In genomic region chr13:77225946-77226345, GRCh38 we compare ENCODE assay signal across 25 cellular contexts.
"Had no signal": no experiment of that assay in that cellular context is flagged by ENCODE, and none has a peak within 500 bp of the region (broad histone marks: within the 10 kb centered on the region; RNA-seq: fewer than 3 reads in every experiment).

No MANE protein-coding gene starts in this region.

- ATAC-seq: activated CD8-positive, alpha-beta memory T cell treated with anti-CD3 and anti-CD28 coated beads, Interleukin-2, amount 10 ng/mL, durations not matched to agents 7 days and 5 days; left lobe of liver; lower lobe of right lung; naive thymus-derived CD8-positive, alpha-beta T cell; T-cell; upper lobe of right lung had no signal

- H2AFZ ChIP-seq: hepatocyte had no signal

- H3K27ac ChIP-seq: hepatocyte, lower lobe of right lung, ovary, prostate gland, spleen, thyroid gland, upper lobe of right lung had no signal

- H3K4me3 Mint-ChIP-seq: activated B cell treated with CpG ODN at 0.5 μM for 24 hours; activated CD4-positive, alpha-beta memory T cell treated with anti-CD3 and anti-CD28 coated beads for 36 hours; activated CD8-positive, alpha-beta memory T cell treated with anti-CD3 and anti-CD28 coated beads, Interleukin-2, amount 10 ng/mL, durations not matched to agents 7 days and 5 days; brain; dendritic cell treated with granulocyte-macrophage colony-stimulating factor and Interleukin-4, amounts not matched to agents 40 ng/mL and 50 ng/mL, for 4 days; T-cell had no signal

- H3K4me3 ChIP-seq: hepatocyte, lower lobe of right lung, ovary, prostate gland, spleen, thyroid gland, upper lobe of right lung had no signal

- H3K9me3 Mint-ChIP-seq: activated B cell treated with CpG ODN at 0.5 μM for 24 hours; activated CD4-positive, alpha-beta memory T cell treated with anti-CD3 and anti-CD28 coated beads for 36 hours; brain; dendritic cell treated with granulocyte-macrophage colony-stimulating factor and Interleukin-4, amounts not matched to agents 40 ng/mL and 50 ng/mL, for 4 days; immature natural killer cell; T-cell had no signal

- H3K4me1 Mint-ChIP-seq: brain had no signal

- H3K4me2 ChIP-seq: hepatocyte had no signal

- H3K27me3 Mint-ChIP-seq: activated B cell treated with CpG ODN at 0.5 μM for 24 hours; activated CD4-positive, alpha-beta memory T cell treated with anti-CD3 and anti-CD28 coated beads for 36 hours; activated CD8-positive, alpha-beta memory T cell treated with anti-CD3 and anti-CD28 coated beads, Interleukin-2, amount 10 ng/mL, durations not matched to agents 7 days and 5 days; brain; dendritic cell treated with granulocyte-macrophage colony-stimulating factor and Interleukin-4, amounts not matched to agents 40 ng/mL and 50 ng/mL, for 4 days; naive thymus-derived CD8-positive, alpha-beta T cell; T-cell had no signal

- H3K4me1 ChIP-seq: lower lobe of right lung, prostate gland, spleen, thyroid gland, upper lobe of right lung had no signal

- DNase-seq: activated B cell treated with CpG ODN at 0.5 μM for 24 hours; activated CD4-positive, alpha-beta memory T cell treated with anti-CD3 and anti-CD28 coated beads for 36 hours; activated CD4-positive, alpha-beta T cell treated with anti-CD3 and anti-CD28 coated beads for 4 hours; activated CD8-positive, alpha-beta memory T cell treated with anti-CD3 and anti-CD28 coated beads, Interleukin-2, amount 10 ng/mL, durations not matched to agents 7 days and 5 days; anterior cingulate cortex; effector CD4-positive, alpha-beta T cell; foreskin melanocyte; glutamatergic neuron; immature natural killer cell; lower lobe of right lung; naive thymus-derived CD8-positive, alpha-beta T cell; ovary; spleen; stimulated activated CD4-positive, alpha-beta T cell treated with anti-CD3 and anti-CD28 coated beads, Interleukin-4, amount 100 ng/mL, for 1 hour; stimulated activated naive CD4-positive, alpha-beta T cell treated with Interleukin-2 at 50 U/mL for 16 hours; substantia nigra; T-cell; T1000; thyroid gland; upper lobe of right lung had no signal

- H3K9me3 ChIP-seq: lower lobe of right lung, ovary, prostate gland, spleen, thyroid gland, upper lobe of right lung had no signal

- H3K27ac Mint-ChIP-seq: activated B cell treated with CpG ODN at 0.5 μM for 24 hours; activated CD4-positive, alpha-beta memory T cell treated with anti-CD3 and anti-CD28 coated beads for 36 hours; activated CD8-positive, alpha-beta memory T cell treated with anti-CD3 and anti-CD28 coated beads, Interleukin-2, amount 10 ng/mL, durations not matched to agents 7 days and 5 days; brain; dendritic cell treated with granulocyte-macrophage colony-stimulating factor and Interleukin-4, amounts not matched to agents 40 ng/mL and 50 ng/mL, for 4 days had no signal

- H3K27me3 ChIP-seq: hepatocyte, ovary, spleen, thyroid gland, upper lobe of right lung had no signal

- H3K36me3 ChIP-seq: ovary had no signal

- H3K79me2 ChIP-seq: hepatocyte had no signal
